In the genomic region with DNA sequence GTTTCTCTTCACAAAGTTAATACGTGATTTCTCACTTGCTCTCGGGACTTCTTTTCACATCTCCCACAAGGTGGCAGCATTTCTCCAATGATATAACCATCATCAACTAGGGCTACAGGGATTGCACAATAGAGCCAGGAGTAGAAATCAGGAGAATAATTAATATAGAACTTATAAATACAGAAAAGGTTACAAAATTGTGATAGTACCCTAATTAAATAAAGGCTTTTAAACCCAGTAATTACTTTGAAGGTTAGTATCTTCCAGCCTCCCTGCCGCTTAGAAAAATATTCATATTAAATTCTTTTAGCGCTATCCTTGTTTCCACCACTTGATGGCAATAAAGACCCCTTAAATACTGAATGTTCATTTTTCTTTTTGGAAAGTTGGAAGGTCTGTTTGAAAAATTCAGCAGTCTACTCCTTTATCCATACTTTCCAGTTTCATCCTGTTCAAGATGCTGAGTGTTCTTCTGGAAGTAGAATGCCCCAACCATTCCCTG, we compare ENCODE assay signal across 8 cellular contexts.
DNase-seq lines count a peak whose midpoint lies in the region; ATAC-seq, FAIRE-seq and TF ChIP-seq lines count a peak whose summit lies in the region.

No MANE protein-coding gene starts in this region.

- H4K20me1 ChIP-seq in BLaER1 (no peaks in the 10 kb centered on the region), HepG2 (ENCODE audit: insufficient read depth, low read length) (no peaks in the 10 kb centered on the region)

- H3K4me1 ChIP-seq in BLaER1 (no peaks in the 10 kb centered on the region), HepG2 (ENCODE audit: insufficient read depth, low read length) (no peaks in the 10 kb centered on the region), tibial artery (peaks cover 0 to 3% (median 0%) of the 10 kb centered on the region in 4 donors)

- peak; percentile 75 for TF ChIP-seq CTCF in HepG2 (CRISPR knock-in tag; IDR thresholded peaks at IDR 0.05)
- peak; percentile 68 to 78 for TF ChIP-seq CTCF in tibial artery (IDR thresholded peaks at IDR 0.05)

- TF ChIP-seq POLR2A in GM18505 (IDR thresholded peaks at IDR 0.05; ENCODE audit: borderline replicate concordance, extremely low read depth, insufficient read depth, insufficient read length) (no peak), HepG2 (IDR thresholded peaks at IDR 0.05; ENCODE audit: insufficient read depth in 1 of 2, low read depth in 2 of 2, low read length in 2 of 2) (no peak)

- peak overlapping the region; percentile 29; the same call in 1 of the 2 replicates for H3K4me2 ChIP-seq in BLaER1
- no peak overlapping the region for H3K4me2 ChIP-seq in HepG2 (ENCODE audit: low read depth, low read length)

- H3K9ac ChIP-seq in BLaER1 (no peak overlapping the region), HepG2 (ENCODE audit: insufficient read depth, low read depth, low read length) (no peak overlapping the region)

- peak; percentile 49 for FAIRE-seq in HepG2 (lab: Jason Lieb, UNC)

- H3K27me3 ChIP-seq in BLaER1 (no peaks in the 10 kb centered on the region), HepG2 (ENCODE audit: control insufficient read depth in 1 of 2, insufficient read depth in 2 of 2, low read length in 2 of 2) (no peaks in the 10 kb centered on the region; a peak in 1 of 5 replicates), tibial artery (no peaks in the 10 kb centered on the region)

- no peak for TF ChIP-seq EP300 in HepG2 (IDR thresholded peaks at IDR 0.05; ENCODE audit: low read depth in 2 of 2, low read length in 2 of 2)
- no peak for TF ChIP-seq EP300 in HepG2 (CRISPR knock-in tag; IDR thresholded peaks at IDR 0.05; ENCODE audit: borderline replicate concordance)

- no peaks in the 10 kb centered on the region for H3K79me2 ChIP-seq in HepG2 (ENCODE audit: insufficient read depth, low read length)

- DNase-seq in NCI-H1048 (lab: John Stamatoyannopoulos, UW) (peak; percentile 23), SIG-M5 (lab: John Stamatoyannopoulos, UW) (peak; percentile 19), cerebellar cortex (ENCODE audit: low spot score) (peak; percentile 84), HepG2 (ENCODE audit: low spot score) (peak; percentile 81), tibial artery (no peak)

- under 1% methylated on average over 4 of the region's 4 CpGs for WGBS in HepG2 (ENCODE audit: low lambda C conversion rate)

- H3K9me3 ChIP-seq in BLaER1, result no peaks in the 10 kb centered on the region
- no peaks in the 10 kb centered on the region for H3K9me3 ChIP-seq in HepG2 (ENCODE audit: low read length)
- H3K9me3 ChIP-seq in tibial artery, result no peaks in the 10 kb centered on the region

- H3K27ac ChIP-seq in BLaER1 (no peak overlapping the region), HepG2 (ENCODE audit: extremely low read length, insufficient read depth, low read length) (no peak overlapping the region), tibial artery (no peak overlapping the region)

- CTCF ChIA-PET in HepG2 (lab: Yijun Ruan, JAX; ENCODE audit: low intra/inter-chr PET ratio, low total read pairs), result interaction anchor here (0.8 to 5.1 kb wide), 6 partner anchors 62 to 863 kb away, joined by 4 to 55 read pairs (median 12); no protein-coding TSS in a partner anchor

- POLR2A ChIA-PET in HepG2 (lab: Yijun Ruan, JAX), result no interaction called here

- in situ Hi-C loops in HepG2 (cut with HindIII; ENCODE audit: extremely low pct_ligation_motif_present, low pct_unique_long_range_greater_than_20kb), result loop anchor here (5.0 kb wide), 1 partner anchor 796 kb away; no protein-coding TSS in a partner anchor

- intact Hi-C loops in HepG2 (cut with micrococcal nuclease; ENCODE audit: unreplicated experiment), result loop anchor here (1.0 kb wide), 4 partner anchors 61 to 862 kb away; no protein-coding TSS in a partner anchor
- intact Hi-C loops in tibial artery (cut with DNase I; ENCODE audit: low total_unique reads), result loop anchor here (10.0 kb wide), 1 partner anchor 869 kb away; no protein-coding TSS in a partner anchor

- no peak overlapping the region for H3K4me3 ChIP-seq in BLaER1
- H3K4me3 ChIP-seq in HepG2 (replicated peaks in 1 of 3; ENCODE audit: insufficient read depth in 1 of 3, low read depth in 2 of 3, low read length in 3 of 3), result no peak overlapping the region
- no peak overlapping the region for H3K4me3 ChIP-seq in tibial artery

- peak; percentile 75 for ATAC-seq in GM18505 (IDR thresholded peaks at IDR 0.05; ENCODE audit: unreplicated experiment)
- ATAC-seq in HG02852 (IDR thresholded peaks at IDR 0.05; ENCODE audit: unreplicated experiment), result peak; percentile 91
- ATAC-seq in HepG2, result peak; percentile 78

- H3K36me3 ChIP-seq in BLaER1 (no peaks in the 10 kb centered on the region), HepG2 (replicated peaks in 1 of 2; ENCODE audit: control insufficient read depth in 1 of 2, insufficient read depth in 2 of 2, low read length in 2 of 2) (no peaks in the 10 kb centered on the region), tibial artery (no peaks in the 10 kb centered on the region)

- no peak overlapping the region for H2AFZ ChIP-seq in HepG2 (ENCODE audit: low read length)

- peak; percentile 62; the same call in 1 of the 2 replicates for TF ChIP-seq RAD21 in HepG2 (CRISPR knock-in tag; IDR thresholded peaks at IDR 0.05)

- no TSS peak for BruUV-seq in HepG2 (replicated peaks; lab: Mats Ljungman, UMichigan)

TF ChIP-seq in HepG2, 621 proteins besides CTCF, POLR2A, EP300 and RAD21 (continues in another document):
- TF ChIP-seq SMC3 (IDR thresholded peaks at IDR 0.05; ENCODE audit: low read length), result peak; percentile 88
- peak; percentile 98 for TF ChIP-seq CEBPB (IDR thresholded peaks at IDR 0.05; ENCODE audit: borderline replicate concordance, low read depth, low read length)
- peak; percentile 55; the same call in 1 of the 2 replicates for TF ChIP-seq MIXL1 (CRISPR knock-in tag; IDR thresholded peaks at IDR 0.05)
- TF ChIP-seq SPEN (CRISPR knock-in tag; IDR thresholded peaks at IDR 0.05; ENCODE audit: low read depth), result no peak
- 0 out of 2 replicates have a peak, but pooled peaks have one; percentile 25 for TF ChIP-seq FOXK1 (CRISPR knock-in tag; IDR thresholded peaks at IDR 0.05; ENCODE audit: borderline replicate concordance, low read depth)
- 0 out of 2 replicates have a peak, but pooled peaks have one; percentile 64 for TF ChIP-seq SP140L (CRISPR knock-in tag; IDR thresholded peaks at IDR 0.05; ENCODE audit: borderline replicate concordance)
- peak; percentile 77 for TF ChIP-seq STAG1 (CRISPR knock-in tag; IDR thresholded peaks at IDR 0.05)
- TF ChIP-seq, protein P1, sequence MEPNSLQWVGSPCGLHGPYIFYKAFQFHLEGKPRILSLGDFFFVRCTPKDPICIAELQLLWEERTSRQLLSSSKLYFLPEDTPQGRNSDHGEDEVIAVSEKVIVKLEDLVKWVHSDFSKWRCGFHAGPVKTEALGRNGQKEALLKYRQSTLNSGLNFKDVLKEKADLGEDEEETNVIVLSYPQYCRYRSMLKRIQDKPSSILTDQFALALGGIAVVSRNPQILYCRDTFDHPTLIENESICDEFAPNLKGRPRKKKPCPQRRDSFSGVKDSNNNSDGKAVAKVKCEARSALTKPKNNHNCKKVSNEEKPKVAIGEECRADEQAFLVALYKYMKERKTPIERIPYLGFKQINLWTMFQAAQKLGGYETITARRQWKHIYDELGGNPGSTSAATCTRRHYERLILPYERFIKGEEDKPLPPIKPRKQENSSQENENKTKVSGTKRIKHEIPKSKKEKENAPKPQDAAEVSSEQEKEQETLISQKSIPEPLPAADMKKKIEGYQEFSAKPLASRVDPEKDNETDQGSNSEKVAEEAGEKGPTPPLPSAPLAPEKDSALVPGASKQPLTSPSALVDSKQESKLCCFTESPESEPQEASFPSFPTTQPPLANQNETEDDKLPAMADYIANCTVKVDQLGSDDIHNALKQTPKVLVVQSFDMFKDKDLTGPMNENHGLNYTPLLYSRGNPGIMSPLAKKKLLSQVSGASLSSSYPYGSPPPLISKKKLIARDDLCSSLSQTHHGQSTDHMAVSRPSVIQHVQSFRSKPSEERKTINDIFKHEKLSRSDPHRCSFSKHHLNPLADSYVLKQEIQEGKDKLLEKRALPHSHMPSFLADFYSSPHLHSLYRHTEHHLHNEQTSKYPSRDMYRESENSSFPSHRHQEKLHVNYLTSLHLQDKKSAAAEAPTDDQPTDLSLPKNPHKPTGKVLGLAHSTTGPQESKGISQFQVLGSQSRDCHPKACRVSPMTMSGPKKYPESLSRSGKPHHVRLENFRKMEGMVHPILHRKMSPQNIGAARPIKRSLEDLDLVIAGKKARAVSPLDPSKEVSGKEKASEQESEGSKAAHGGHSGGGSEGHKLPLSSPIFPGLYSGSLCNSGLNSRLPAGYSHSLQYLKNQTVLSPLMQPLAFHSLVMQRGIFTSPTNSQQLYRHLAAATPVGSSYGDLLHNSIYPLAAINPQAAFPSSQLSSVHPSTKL (CRISPR knock-in tag; IDR thresholded peaks at IDR 0.05), result 0 out of 2 replicates have a peak, but pooled peaks have one; percentile 22
- TF ChIP-seq EHMT2 (IDR thresholded peaks at IDR 0.05; ENCODE audit: borderline replicate concordance, low read depth, low read length), result peak; percentile 33; the same call in 1 of the 2 replicates
- TF ChIP-seq, protein P2, sequence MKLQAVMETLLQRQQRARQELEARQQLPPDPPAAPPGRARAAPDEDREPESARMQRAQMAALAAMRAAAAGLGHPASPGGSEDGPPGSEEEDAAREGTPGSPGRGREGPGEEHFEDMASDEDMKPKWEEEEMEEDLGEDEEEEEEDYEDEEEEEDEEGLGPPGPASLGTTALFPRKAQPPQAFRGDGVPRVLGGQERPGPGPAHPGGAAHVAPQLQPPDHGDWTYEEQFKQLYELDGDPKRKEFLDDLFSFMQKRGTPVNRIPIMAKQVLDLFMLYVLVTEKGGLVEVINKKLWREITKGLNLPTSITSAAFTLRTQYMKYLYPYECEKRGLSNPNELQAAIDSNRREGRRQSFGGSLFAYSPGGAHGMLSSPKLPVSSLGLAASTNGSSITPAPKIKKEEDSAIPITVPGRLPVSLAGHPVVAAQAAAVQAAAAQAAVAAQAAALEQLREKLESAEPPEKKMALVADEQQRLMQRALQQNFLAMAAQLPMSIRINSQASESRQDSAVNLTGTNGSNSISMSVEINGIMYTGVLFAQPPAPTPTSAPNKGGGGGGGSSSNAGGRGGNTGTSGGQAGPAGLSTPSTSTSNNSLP (IDR thresholded peaks at IDR 0.05; ENCODE audit: low read depth, low read length), result peak; percentile 69
- TF ChIP-seq, protein P3, sequence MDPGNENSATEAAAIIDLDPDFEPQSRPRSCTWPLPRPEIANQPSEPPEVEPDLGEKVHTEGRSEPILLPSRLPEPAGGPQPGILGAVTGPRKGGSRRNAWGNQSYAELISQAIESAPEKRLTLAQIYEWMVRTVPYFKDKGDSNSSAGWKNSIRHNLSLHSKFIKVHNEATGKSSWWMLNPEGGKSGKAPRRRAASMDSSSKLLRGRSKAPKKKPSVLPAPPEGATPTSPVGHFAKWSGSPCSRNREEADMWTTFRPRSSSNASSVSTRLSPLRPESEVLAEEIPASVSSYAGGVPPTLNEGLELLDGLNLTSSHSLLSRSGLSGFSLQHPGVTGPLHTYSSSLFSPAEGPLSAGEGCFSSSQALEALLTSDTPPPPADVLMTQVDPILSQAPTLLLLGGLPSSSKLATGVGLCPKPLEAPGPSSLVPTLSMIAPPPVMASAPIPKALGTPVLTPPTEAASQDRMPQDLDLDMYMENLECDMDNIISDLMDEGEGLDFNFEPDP (CRISPR knock-in tag; conservative IDR thresholded peaks at IDR 0.05), result no peak
- TF ChIP-seq THAP11 (CRISPR knock-in tag; IDR thresholded peaks at IDR 0.05), result 0 out of 2 replicates have a peak, but pooled peaks have one; percentile 29

Comparison
In these comparisons a context has a peak if more than half of its experiments do, and no peak if none do; other contexts are left out.
1. DNase-seq: peak in NCI-H1048 (single experiment), SIG-M5 (single experiment), cerebellar cortex (single experiment) and HepG2 (single experiment); none in tibial artery (0 of 2).
2. Peak in every context shown above with its lines, with median percentiles within 50 percentile points of each other: ATAC-seq.